8 cellular contexts compared by ENCODE assay signal in the genomic region with DNA sequence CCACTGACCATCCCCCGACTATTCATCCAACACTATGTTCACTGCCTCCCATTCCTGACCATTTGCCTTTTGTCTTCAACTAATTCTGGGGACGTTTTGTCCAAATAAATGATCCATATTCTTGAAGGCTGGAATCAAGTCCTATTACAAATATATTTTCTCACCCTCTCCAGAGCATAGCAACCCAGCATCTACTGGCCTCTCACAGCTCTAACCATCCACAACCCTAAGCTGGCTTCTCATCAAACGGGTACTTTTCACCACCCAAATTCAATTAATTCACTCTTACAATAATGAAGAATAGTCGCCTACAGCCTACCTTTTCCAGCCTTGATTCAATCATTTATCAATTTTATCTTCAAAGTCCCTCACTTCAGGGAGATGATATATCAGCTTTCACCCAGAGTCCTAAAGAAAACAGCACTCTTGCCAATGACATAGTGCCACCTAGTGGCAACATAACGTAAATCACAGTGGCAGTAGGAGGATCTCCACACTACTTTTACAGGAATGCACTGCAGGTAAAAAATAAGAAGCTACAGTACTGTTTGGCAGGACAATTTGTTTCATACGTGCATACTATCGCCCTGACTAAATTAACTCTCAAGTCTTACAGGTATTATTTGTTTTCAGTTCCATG. TPM values are rescaled to one million over a fixed set of nuclear protein-coding genes. Genes with fewer than 3 reads are reported as not detected.
DNase-seq lines count a peak whose midpoint lies in the region; ATAC-seq, FAIRE-seq and TF ChIP-seq lines count a peak whose summit lies in the region.
"Not testable (repeated sequence)": the region's sequence is repeated elsewhere in the genome, so short reads cannot be mapped to it uniquely, and the experiment has no call there.

No MANE protein-coding gene starts in this region.

- not testable (repeated sequence) for H3K27ac ChIP-seq in RWPE2 (ENCODE audit: poor library complexity, severe bottlenecking); endodermal cell (ENCODE audit: low read depth, low read length); HepG2 (ENCODE audit: extremely low read length, insufficient read depth, low read length)

- CTCF ChIA-PET in HepG2 (lab: Yijun Ruan, JAX; ENCODE audit: low intra/inter-chr PET ratio, low total read pairs): not testable (repeated sequence)

- not testable (repeated sequence) for TF ChIP-seq EP300 in HepG2 (IDR thresholded peaks at IDR 0.05; ENCODE audit: low read depth in 2 of 2, low read length in 2 of 2); HepG2 (CRISPR knock-in tag; IDR thresholded peaks at IDR 0.05; ENCODE audit: borderline replicate concordance)

- ATAC-seq in GM18907 (IDR thresholded peaks at IDR 0.05; ENCODE audit: unreplicated experiment): peak; percentile 72
- peak; percentile 46 for ATAC-seq in HG02763 (IDR thresholded peaks at IDR 0.05; ENCODE audit: unreplicated experiment)
- peak; percentile 75 for ATAC-seq in RWPE2 (ENCODE audit: low read depth)
- ATAC-seq in HepG2: peak; percentile 85
- peak; percentile 78 for ATAC-seq in sciatic nerve

- not testable (repeated sequence) for H3K9me3 ChIP-seq in RWPE2 (ENCODE audit: severe bottlenecking); endodermal cell (ENCODE audit: control insufficient read depth, low read length); HepG2 (ENCODE audit: low read length)

- not testable (repeated sequence) for H3K4me3 ChIP-seq in AG10803 (ENCODE audit: low read length); RWPE2 (ENCODE audit: severe bottlenecking); endodermal cell (ENCODE audit: low read length); HepG2 (replicated peaks in 1 of 3; ENCODE audit: insufficient read depth in 1 of 3, low read depth in 2 of 3, low read length in 3 of 3)

- H3K27ac Mint-ChIP-seq in endodermal cell: not testable (repeated sequence)

- H3K9ac ChIP-seq in endodermal cell (ENCODE audit: extremely low read depth, low read length, poor library complexity, severe bottlenecking); HepG2 (ENCODE audit: insufficient read depth, low read depth, low read length): not testable (repeated sequence)

- not testable (repeated sequence) for H3K36me3 ChIP-seq in RWPE2 (ENCODE audit: low read depth); endodermal cell (ENCODE audit: control insufficient read depth, insufficient read depth, low read length); HepG2 (replicated peaks in 1 of 2; ENCODE audit: control insufficient read depth in 1 of 2, insufficient read depth in 2 of 2, low read length in 2 of 2)

- not testable (repeated sequence) for H3K27me3 ChIP-seq in RWPE2 (ENCODE audit: insufficient read depth, poor library complexity, severe bottlenecking); endodermal cell (ENCODE audit: control insufficient read depth, insufficient read depth, low read length, poor library complexity, severe bottlenecking); HepG2 (ENCODE audit: control insufficient read depth in 1 of 2, insufficient read depth in 2 of 2, low read length in 2 of 2)

- H3K4me2 ChIP-seq in HepG2 (ENCODE audit: low read depth, low read length): not testable (repeated sequence)

- not testable (repeated sequence) for FAIRE-seq in HepG2 (lab: Jason Lieb, UNC)

- H3K36me3 Mint-ChIP-seq in endodermal cell (ENCODE audit: low read depth): not testable (repeated sequence)

- POLR2A ChIA-PET in HepG2 (lab: Yijun Ruan, JAX): not testable (repeated sequence)

- TF ChIP-seq CTCF in AG10803 (conservative IDR thresholded peaks at IDR 0.05; ENCODE audit: low read length): peak; percentile 28
- not testable (repeated sequence) for TF ChIP-seq CTCF in RWPE2 (IDR thresholded peaks at IDR 0.05; ENCODE audit: poor library complexity, severe bottlenecking); HepG2 (CRISPR knock-in tag; IDR thresholded peaks at IDR 0.05)
- TF ChIP-seq CTCF in endodermal cell (conservative IDR thresholded peaks at IDR 0.05): peak; percentile 43

- H3K4me1 Mint-ChIP-seq in endodermal cell: not testable (repeated sequence)

- not testable (repeated sequence) for H3K4me3 Mint-ChIP-seq in endodermal cell

- not testable (repeated sequence) for BruUV-seq in HepG2 (replicated peaks; lab: Mats Ljungman, UMichigan)

- H3K27me3 Mint-ChIP-seq in endodermal cell (ENCODE audit: insufficient read depth): not testable (repeated sequence)

- TF ChIP-seq POLR2A in HepG2 (IDR thresholded peaks at IDR 0.05; ENCODE audit: insufficient read depth in 1 of 2, low read depth in 2 of 2, low read length in 2 of 2): not testable (repeated sequence)

- DNase-seq in AG10803 (ENCODE audit: low read depth); RWPE2 (ENCODE audit: low spot score); endodermal cell; HepG2 (ENCODE audit: low spot score); sciatic nerve (ENCODE audit: low spot score): not testable (repeated sequence)
- peak; percentile 11 for DNase-seq in activated naive CD4-positive, alpha-beta T cell treated with Interleukin-2 at 50 U/mL for 16 hours

- H3K9me3 Mint-ChIP-seq in endodermal cell: not testable (repeated sequence)

- not testable (repeated sequence) for H3K79me2 ChIP-seq in HepG2 (ENCODE audit: insufficient read depth, low read length)

- not testable (repeated sequence) for H3K4me1 ChIP-seq in RWPE2 (ENCODE audit: insufficient read depth, poor library complexity, severe bottlenecking); endodermal cell (ENCODE audit: control insufficient read depth, insufficient read depth, low read length); HepG2 (ENCODE audit: insufficient read depth, low read length)

- not testable (repeated sequence) for TF ChIP-seq RAD21 in HepG2 (CRISPR knock-in tag; IDR thresholded peaks at IDR 0.05)

- H4K20me1 ChIP-seq in HepG2 (ENCODE audit: insufficient read depth, low read length): not testable (repeated sequence)

- in situ Hi-C loops in HepG2 (cut with HindIII; ENCODE audit: extremely low pct_ligation_motif_present, low pct_unique_long_range_greater_than_20kb): not testable (repeated sequence)

- H2AFZ ChIP-seq in HepG2 (ENCODE audit: low read length): not testable (repeated sequence)

- intact Hi-C loops in HepG2 (cut with micrococcal nuclease; ENCODE audit: unreplicated experiment); sciatic nerve (cut with DNase I): not testable (repeated sequence)

- WGBS in endodermal cell (ENCODE audit: insufficient coverage in 1 of 2, insufficient read length in 1 of 2), 2 experiments: 100% methylated on average over 1 of the region's 7 CpGs; no CpG with 5 or more reads in 1 of the 2 experiments
- WGBS in HepG2 (ENCODE audit: low lambda C conversion rate): 33% methylated on average over 3 of the region's 7 CpGs

RNA-seq across cellular contexts. Expression of a gene that starts 37.4 kb away (rescaled TPM):
- total RNA-seq in endodermal cell: 1,000 to 10,000 TPM; 1,918 to 2,023 TPM
- polyA plus RNA-seq in endodermal cell (2013, experiment 1 of 2): 2,836 TPM
- 2,786 TPM for polyA plus RNA-seq in endodermal cell (2013, experiment 2 of 2)
- 2,570 and 3,054 TPM in 2 replicates for total RNA-seq in HepG2 (2016; rRNA removed; fragmentation: Illumina TruSeq; extraction: Trizol)
- total RNA-seq in HepG2 (2016; cell fraction: cytosol; rRNA removed; fragmentation: Illumina TruSeq; extraction: Trizol; ENCODE audit: low read depth): 4,994 and 5,490 TPM in 2 replicates
- 2,663 and 3,313 TPM in 2 replicates for total RNA-seq in HepG2 (2016; cell fraction: insoluble cytoplasmic fraction; rRNA removed; fragmentation: Illumina TruSeq; extraction: Trizol)
- total RNA-seq in HepG2 (2016; cell fraction: membrane; rRNA removed; fragmentation: Illumina TruSeq; extraction: Trizol): 7,031 and 7,209 TPM in 2 replicates
- total RNA-seq in HepG2 (2016; cell fraction: nucleus; rRNA removed; fragmentation: Illumina TruSeq; extraction: Trizol): 929 and 985 TPM in 2 replicates
- 4,585 and 5,021 TPM in 2 replicates for polyA plus RNA-seq in HepG2 (2011; rRNA removed)
- polyA plus RNA-seq in HepG2 (2011; cell fraction: cytosol; rRNA removed): 5,951 and 6,864 TPM in 2 replicates
- 896 and 981 TPM in 2 replicates for polyA plus RNA-seq in HepG2 (2011; cell fraction: nucleus; rRNA removed)
- 4,134 and 4,528 TPM in 2 replicates for polyA plus RNA-seq in HepG2 (2012)
- 6,185 and 6,219 TPM in 2 replicates for polyA plus RNA-seq in HepG2 (2016; cell fraction: cytosol; fragmentation: Illumina TruSeq; extraction: Trizol; ENCODE audit: low read depth)
- 3,184 and 3,595 TPM in 2 replicates for polyA plus RNA-seq in HepG2 (2016; cell fraction: insoluble cytoplasmic fraction; fragmentation: Illumina TruSeq; extraction: Trizol; ENCODE audit: low read depth)
- 6,729 and 7,315 TPM in 2 replicates for polyA plus RNA-seq in HepG2 (2016; cell fraction: membrane; fragmentation: Illumina TruSeq; extraction: Trizol; ENCODE audit: low read depth)
- 1,646 and 1,776 TPM in 2 replicates for polyA plus RNA-seq in HepG2 (2016; cell fraction: nucleus; fragmentation: Illumina TruSeq; extraction: Trizol; ENCODE audit: insufficient read depth, low read depth)
- 329 and 1,099 TPM in 2 replicates for polyA minus RNA-seq in HepG2 (2011; rRNA and poly(A)+ RNA removed; ENCODE audit: low replicate concordance)
- polyA minus RNA-seq in HepG2 (2011; cell fraction: cytosol; rRNA and poly(A)+ RNA removed): 571 and 625 TPM in 2 replicates
- polyA minus RNA-seq in HepG2 (2011; cell fraction: nucleus; rRNA and poly(A)+ RNA removed): 313 and 389 TPM in 2 replicates
- total RNA-seq in sciatic nerve: 1,050 TPM
